In the genomic region with DNA sequence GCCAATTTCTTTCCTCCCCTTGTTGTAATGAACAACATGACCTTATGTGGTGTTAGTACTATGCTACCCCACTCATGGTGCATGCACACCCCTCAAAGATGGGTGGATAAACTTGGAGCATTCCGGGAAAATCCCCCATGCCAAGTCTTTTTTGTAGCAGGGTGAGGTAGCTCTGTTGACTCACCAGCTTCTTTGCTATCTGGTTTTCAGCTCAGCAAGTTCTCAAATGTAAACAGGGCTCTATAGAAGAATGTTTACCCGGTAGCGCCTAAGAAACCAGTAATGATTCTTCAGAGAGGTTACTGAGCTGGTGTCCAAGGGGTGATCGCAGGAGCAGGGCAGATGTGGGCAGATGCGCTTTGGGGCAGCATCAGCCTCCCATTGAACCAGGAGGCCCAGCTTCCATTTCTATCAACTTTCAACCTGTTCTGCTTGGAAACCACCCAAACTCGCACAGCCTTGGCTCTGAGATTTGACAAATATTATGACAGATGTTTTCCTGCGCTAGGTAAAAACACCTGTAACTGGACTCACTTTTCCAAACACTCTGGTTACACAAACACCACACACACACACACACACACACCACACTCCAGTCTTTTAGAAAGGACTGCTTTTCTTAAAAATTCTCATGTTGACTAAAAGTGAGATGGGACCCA, we compare ENCODE assay signal across 13 cellular contexts.
DNase-seq lines count a peak whose midpoint lies in the region; ATAC-seq and TF ChIP-seq lines count a peak whose summit lies in the region.
"Had no signal": no experiment of that assay in that cellular context is flagged by ENCODE, and none has a peak within 500 bp of the region (broad histone marks: within the 10 kb centered on the region; RNA-seq: fewer than 3 reads in every experiment).

No MANE protein-coding gene starts in this region.

- H3K9me3 Mint-ChIP-seq in natural killer cell (no peaks in the 10 kb centered on the region), brain (no peaks in the 10 kb centered on the region)
- H3K9me3 Mint-ChIP-seq in natural killer cell treated with Interleukin-12 subunit alpha and Interleukin-12 subunit beta and Interleukin-15 and Interleukin-18, amount 100 ng/mL, for 72 hours: no peaks in the 10 kb centered on the region
- H3K9me3 Mint-ChIP-seq: activated naive CD4-positive, alpha-beta T cell treated with anti-CD3 and anti-CD28 coated beads, Interleukin-2, amount 50 U/mL, for 24 hours; mesothelial cell of epicardium had no signal

- H3K27me3 Mint-ChIP-seq in natural killer cell (ENCODE audit: low read depth in 2 of 2): no peaks in the 10 kb centered on the region
- H3K27me3 Mint-ChIP-seq in natural killer cell treated with Interleukin-12 subunit alpha and Interleukin-12 subunit beta and Interleukin-15 and Interleukin-18, amount 100 ng/mL, for 72 hours: no peaks in the 10 kb centered on the region
- no peaks in the 10 kb centered on the region for H3K27me3 Mint-ChIP-seq in brain

- peak overlapping the region; percentile 78 to 81 for H3K27ac Mint-ChIP-seq in natural killer cell
- no peak overlapping the region for H3K27ac Mint-ChIP-seq in natural killer cell treated with Interleukin-12 subunit alpha and Interleukin-12 subunit beta and Interleukin-15 and Interleukin-18, amount 100 ng/mL, for 72 hours
- H3K27ac Mint-ChIP-seq in brain: peak overlapping the region in 4 of 5 experiments; percentile 38 to 97 (median 74)
- H3K27ac Mint-ChIP-seq: activated naive CD4-positive, alpha-beta T cell treated with anti-CD3 and anti-CD28 coated beads, Interleukin-2, amount 50 U/mL, for 24 hours had no signal

- intact Hi-C loops in natural killer cell (cut with micrococcal nuclease) (no loop called here), left colon (cut with DNase I, micrococcal nuclease) (no loop called here)

- no peaks in the 10 kb centered on the region for H3K36me3 Mint-ChIP-seq in natural killer cell
- no peaks in the 10 kb centered on the region for H3K36me3 Mint-ChIP-seq in natural killer cell treated with Interleukin-12 subunit alpha and Interleukin-12 subunit beta and Interleukin-15 and Interleukin-18, amount 100 ng/mL, for 72 hours
- H3K36me3 Mint-ChIP-seq in brain: peaks cover 42% of the 10 kb centered on the region
- H3K36me3 Mint-ChIP-seq: activated naive CD4-positive, alpha-beta T cell treated with anti-CD3 and anti-CD28 coated beads, Interleukin-2, amount 50 U/mL, for 24 hours had no signal

- no peak for ATAC-seq in natural killer cell
- ATAC-seq in natural killer cell treated with Interleukin-12 subunit alpha and Interleukin-12 subunit beta and Interleukin-15 and Interleukin-18, amount 100 ng/mL, for 72 hours: no peak
- ATAC-seq in left colon: peak; percentile 43

- DNase-seq in natural killer cell: no peak
- DNase-seq in natural killer cell treated with Interleukin-12 subunit alpha and Interleukin-12 subunit beta and Interleukin-15 and Interleukin-18, amount 100 ng/mL, for 72 hours (ENCODE audit: low spot score): no peak
- no peak for DNase-seq in left colon
- DNase-seq in NCI-H187 (lab: John Stamatoyannopoulos, UW): no peak
- DNase-seq in hippocampal formation (lab: John Stamatoyannopoulos, UW): no peak
- DNase-seq in LoVo (ENCODE audit: low spot score): no peak
- DNase-seq in mucosa of gallbladder (ENCODE audit: low spot score): no peak
- DNase-seq: esophagus squamous epithelium; MM.1S; stimulated activated CD4-positive, alpha-beta T cell treated with anti-CD3 and anti-CD28 coated beads, Interleukin-15, amount 100 ng/mL, for 24 hours had no signal

- H3K4me1 Mint-ChIP-seq in natural killer cell (peaks cover 63 to 74% of the 10 kb centered on the region in 2 donors), brain (peaks cover 81% of the 10 kb centered on the region)
- peaks cover 7 to 43% of the 10 kb centered on the region in 2 donors for H3K4me1 Mint-ChIP-seq in natural killer cell treated with Interleukin-12 subunit alpha and Interleukin-12 subunit beta and Interleukin-15 and Interleukin-18, amount 100 ng/mL, for 72 hours (ENCODE audit: low read depth in 2 of 2)
- H3K4me1 Mint-ChIP-seq: activated naive CD4-positive, alpha-beta T cell treated with anti-CD3 and anti-CD28 coated beads, Interleukin-2, amount 50 U/mL, for 24 hours had no signal

- TF ChIP-seq CTCF in natural killer cell (IDR thresholded peaks at IDR 0.05): no peak
- no peak for TF ChIP-seq CTCF in brain (conservative IDR thresholded peaks at IDR 0.05)

- H3K4me3 Mint-ChIP-seq in natural killer cell (no peak overlapping the region), brain (peak overlapping the region in 4 of 5 experiments; percentile 4 to 73 (median 37))
- no peak overlapping the region for H3K4me3 Mint-ChIP-seq in natural killer cell treated with Interleukin-12 subunit alpha and Interleukin-12 subunit beta and Interleukin-15 and Interleukin-18, amount 100 ng/mL, for 72 hours
- H3K4me3 Mint-ChIP-seq: activated naive CD4-positive, alpha-beta T cell treated with anti-CD3 and anti-CD28 coated beads, Interleukin-2, amount 50 U/mL, for 24 hours; mesothelial cell of epicardium had no signal

Comparison
In these comparisons a context has a peak if more than half of its experiments do, and no peak if none do; other contexts are left out.
1. H3K27ac Mint-ChIP-seq: peak in natural killer cell (2 of 2) and brain (4 of 5); none in natural killer cell treated with Interleukin-12 subunit alpha and Interleukin-12 subunit beta and Interleukin-15 and Interleukin-18, amount 100 ng/mL, for 72 hours (0 of 2).
2. H3K4me3 Mint-ChIP-seq: peak in brain (4 of 5); none in natural killer cell (single experiment) and natural killer cell treated with Interleukin-12 subunit alpha and Interleukin-12 subunit beta and Interleukin-15 and Interleukin-18, amount 100 ng/mL, for 72 hours (single experiment).